In genomic region chr2:157837851-157838441, GRCh38 we compare ENCODE assay signal across 1 cellular context.
TF ChIP-seq lines count a peak whose summit lies in the region.

No MANE protein-coding gene starts in this region.

TF ChIP-seq in K562, 482 proteins besides CTCF, POLR2A, EP300 and RAD21 (continued from another document):
- TF ChIP-seq IRF9 (tag; IDR thresholded peaks at IDR 0.05) (no peak), MEF2D (tag; conservative IDR thresholded peaks at IDR 0.05; ENCODE audit: low read depth) (peak; percentile 40; the same call in 1 of the 2 replicates), KHSRP (IDR thresholded peaks at IDR 0.05) (0 out of 2 replicates have a peak, but pooled peaks have one; percentile 18), TAL1 (IDR thresholded peaks at IDR 0.05) (no peak), WHSC1 (IDR thresholded peaks at IDR 0.05; ENCODE audit: low read length) (peak; percentile 72), UBTF (IDR thresholded peaks at IDR 0.05; ENCODE audit: borderline replicate concordance in 1 of 2, low read depth in 2 of 2, low read length in 2 of 2) (peak in 1 of 2 experiments; percentile 2; a peak in 1 of 4 replicates), ARID2 (IDR thresholded peaks at IDR 0.05) (0 out of 2 replicates have a peak, but pooled peaks have one; percentile 60), ID3 (CRISPR knock-in tag; IDR thresholded peaks at IDR 0.05) (no peak), ID3 (tag; IDR thresholded peaks at IDR 0.05) (peak; percentile 56), ZNF398 (CRISPR knock-in tag; IDR thresholded peaks at IDR 0.05) (no peak), ZSCAN29 (IDR thresholded peaks at IDR 0.05) (peak; percentile 3; the same call in 1 of the 2 replicates), LARP7 (IDR thresholded peaks at IDR 0.05) (peak; percentile 82; the same call in 1 of the 2 replicates), PHB2 (IDR thresholded peaks at IDR 0.05; ENCODE audit: low read depth) (peak; percentile 54; the same call in 1 of the 2 replicates), POLR3A (IDR thresholded peaks at IDR 0.05; ENCODE audit: borderline replicate concordance, extremely low read depth, insufficient read depth, insufficient read length) (no peak), JUND (IDR thresholded peaks at IDR 0.05; ENCODE audit: borderline replicate concordance, low read depth, low read length) (peak; percentile 41; the same call in 1 of the 2 replicates), JUND (tag; IDR thresholded peaks at IDR 0.05; ENCODE audit: borderline replicate concordance, low read depth, low read length) (no peak), ARHGAP35 (IDR thresholded peaks at IDR 0.05; ENCODE audit: partially characterized antibody) (no peak), SMARCA5 (IDR thresholded peaks at IDR 0.05) (peak; percentile 58; the same call in 1 of the 2 replicates), BRD9 (IDR thresholded peaks at IDR 0.05; ENCODE audit: low read depth, partially characterized antibody) (peak; percentile 22), ZNF175 (CRISPR knock-in tag; IDR thresholded peaks at IDR 0.05; ENCODE audit: low read depth) (0 out of 2 replicates have a peak, but pooled peaks have one; percentile 29), TRIM25 (IDR thresholded peaks at IDR 0.05; ENCODE audit: borderline replicate concordance) (peak; percentile 74; the same call in 1 of the 2 replicates), NFRKB (IDR thresholded peaks at IDR 0.05; ENCODE audit: low read depth) (peak; percentile 80), NR2C1 (IDR thresholded peaks at IDR 0.05) (no peak), NR2C1 (tag; IDR thresholded peaks at IDR 0.05) (0 out of 2 replicates have a peak, but pooled peaks have one; percentile 6), POLR2H (tag; IDR thresholded peaks at IDR 0.05; ENCODE audit: low read depth) (peak; percentile 48), MCM2 (IDR thresholded peaks at IDR 0.05; ENCODE audit: low read depth) (no peak), ZBTB11 (CRISPR knock-in tag; IDR thresholded peaks at IDR 0.05) (peak in 1 of 3 experiments; percentile 46; a peak in 1 of 6 replicates), HDAC1 (IDR thresholded peaks at IDR 0.05) (peak in 1 of 2 experiments; percentile 40; a peak in 1 of 4 replicates), HEY1 (CRISPR knock-in tag; IDR thresholded peaks at IDR 0.05; ENCODE audit: borderline replicate concordance) (no peak), HLTF (IDR thresholded peaks at IDR 0.05) (0 out of 2 replicates have a peak, but pooled peaks have one; percentile 34), NCOR1 (IDR thresholded peaks at IDR 0.05) (no peak), VEZF1 (CRISPR knock-in tag; IDR thresholded peaks at IDR 0.05) (peak; percentile 50)
